ENCODE assay signal across 2 cellular contexts in genomic region chr1:53546409-53547155, GRCh38.
TF ChIP-seq lines count a peak whose summit lies in the region.

No MANE protein-coding gene starts in this region.

TF ChIP-seq in HepG2, 621 proteins besides CTCF, POLR2A, EP300 and RAD21 (continued from another document):
- TF ChIP-seq ELK4 (CRISPR knock-in tag; IDR thresholded peaks at IDR 0.05; ENCODE audit: borderline replicate concordance) (no peak), ZNF564 (CRISPR knock-in tag; IDR thresholded peaks at IDR 0.05) (no peak), HIVEP1 (CRISPR knock-in tag; IDR thresholded peaks at IDR 0.05) (no peak)

TF ChIP-seq in K562, 482 proteins besides CTCF, POLR2A, EP300 and RAD21 (continued from another document):
- TF ChIP-seq ZFP36 (IDR thresholded peaks at IDR 0.05; ENCODE audit: low read depth, low read length, partially characterized antibody), result peak; percentile 96
